34 cellular contexts compared by ENCODE assay signal in the genomic region with DNA sequence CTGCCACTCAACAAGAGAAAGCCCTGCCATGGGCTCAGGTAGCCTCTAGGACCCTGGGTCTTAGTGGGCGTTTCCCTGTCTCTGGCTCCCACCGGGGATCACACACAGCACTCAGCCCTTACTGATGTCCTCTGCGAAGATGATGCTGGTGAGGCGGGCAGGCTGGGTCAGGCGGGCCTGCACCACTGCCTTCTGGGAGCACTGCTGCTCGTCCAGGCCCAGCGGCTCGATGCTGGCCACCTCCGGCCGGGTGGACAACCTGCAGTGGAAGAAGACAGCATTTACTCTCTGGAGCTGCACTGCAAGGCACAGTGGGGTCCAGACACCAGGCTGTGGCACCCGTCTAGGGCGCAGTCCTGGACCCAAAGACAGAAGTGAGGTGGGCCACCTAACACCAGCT. TPM values are rescaled to one million over a fixed set of nuclear protein-coding genes. Genes with fewer than 3 reads are reported as not detected.
"Had no signal": no experiment of that assay in that cellular context is flagged by ENCODE, and none has a peak within 500 bp of the region (broad histone marks: within the 10 kb centered on the region; RNA-seq: fewer than 3 reads in every experiment).

No MANE protein-coding gene starts in this region.

- FAIRE-seq: endometrium, endothelial cell of umbilical vein had no signal

- H3K4me1 ChIP-seq: adrenal gland, body of pancreas, colonic mucosa, esophagus squamous epithelium, gastroesophageal sphincter, heart right ventricle had no signal

- H3K27me3 Mint-ChIP-seq: activated B cell treated with CpG ODN at 0.5 μM for 24 hours; activated CD8-positive, alpha-beta T cell treated with anti-CD3 and anti-CD28 coated beads for 36 hours; activated naive CD4-positive, alpha-beta T cell treated with anti-CD3 and anti-CD28 coated beads, Interleukin-2, amount 50 U/mL, for 24 hours; activated naive CD8-positive, alpha-beta T cell treated with anti-CD3 and anti-CD28 coated beads for 36 hours; activated naive CD8-positive, alpha-beta T cell treated with anti-CD3 and anti-CD28 coated beads, Interleukin-2, amount 50 U/mL, for 24 hours; activated T-helper 17 cell treated with anti-CD3 and anti-CD28 coated beads, Interleukin-2, amount 50 U/mL, for 72 hours had no signal

- H3K27ac Mint-ChIP-seq: activated B cell treated with CpG ODN at 0.5 μM for 24 hours; activated CD8-positive, alpha-beta T cell treated with anti-CD3 and anti-CD28 coated beads for 36 hours; activated naive CD4-positive, alpha-beta T cell treated with anti-CD3 and anti-CD28 coated beads for 36 hours; activated naive CD4-positive, alpha-beta T cell treated with anti-CD3 and anti-CD28 coated beads, Interleukin-2, amount 50 U/mL, for 24 hours; activated naive CD8-positive, alpha-beta T cell treated with anti-CD3 and anti-CD28 coated beads for 36 hours; activated naive CD8-positive, alpha-beta T cell treated with anti-CD3 and anti-CD28 coated beads, Interleukin-2, amount 50 U/mL, for 24 hours; activated T-helper 17 cell treated with anti-CD3 and anti-CD28 coated beads, Interleukin-2, amount 50 U/mL, for 72 hours; T-helper 1 cell treated with Interleukin-12 subunit alpha and Interleukin-12 subunit beta and Interleukin-4 antibody, amounts not matched to agents 30 μg/mL and 1 μg/mL, for 36 hours; T-helper 2 cell treated with Interferon-gamma antibody and Interleukin-4, amounts not matched to agents 5 μg/mL and 100 μg/mL, for 36 hours had no signal

- ATAC-seq: activated CD4-positive, CD25-positive, alpha-beta regulatory T cell treated with anti-CD3 and anti-CD28 coated beads, Interleukin-2, amount 50 U/mL, for 24 hours; activated CD8-positive, alpha-beta T cell treated with anti-CD3 and anti-CD28 coated beads for 36 hours; activated naive CD8-positive, alpha-beta T cell treated with anti-CD3 and anti-CD28 coated beads, Interleukin-2, amount 50 U/mL, for 24 hours; activated T-cell treated with anti-CD3 and anti-CD28 coated beads, Interleukin-2, amount 50 U/mL, for 4 hours; activated T-helper 17 cell treated with anti-CD3 and anti-CD28 coated beads, Interleukin-2, amount 50 U/mL, for 72 hours; body of pancreas; gastroesophageal sphincter; heart right ventricle had no signal

- H3K4me3 ChIP-seq: adrenal gland, body of pancreas, colonic mucosa, esophagus squamous epithelium, gastroesophageal sphincter, heart right ventricle had no signal

- H3K36me3 ChIP-seq: adrenal gland, colonic mucosa had no signal

- H3K4me3 Mint-ChIP-seq: activated B cell treated with CpG ODN at 0.5 μM for 24 hours; activated CD8-positive, alpha-beta T cell treated with anti-CD3 and anti-CD28 coated beads for 36 hours; activated naive CD4-positive, alpha-beta T cell treated with anti-CD3 and anti-CD28 coated beads for 36 hours; activated naive CD4-positive, alpha-beta T cell treated with anti-CD3 and anti-CD28 coated beads, Interleukin-2, amount 50 U/mL, for 24 hours; activated naive CD8-positive, alpha-beta T cell treated with anti-CD3 and anti-CD28 coated beads for 36 hours; activated naive CD8-positive, alpha-beta T cell treated with anti-CD3 and anti-CD28 coated beads, Interleukin-2, amount 50 U/mL, for 24 hours; activated T-cell treated with anti-CD3 and anti-CD28 coated beads, Interleukin-2, amount 50 U/mL, for 4 hours; activated T-helper 17 cell treated with anti-CD3 and anti-CD28 coated beads, Interleukin-2, amount 50 U/mL, for 72 hours; T-helper 1 cell treated with Interleukin-12 subunit alpha and Interleukin-12 subunit beta and Interleukin-4 antibody, amounts not matched to agents 30 μg/mL and 1 μg/mL, for 36 hours; T-helper 2 cell treated with Interferon-gamma antibody and Interleukin-4, amounts not matched to agents 5 μg/mL and 100 μg/mL, for 36 hours had no signal

- H3K27me3 ChIP-seq: adrenal gland, body of pancreas, colonic mucosa, esophagus squamous epithelium, gastroesophageal sphincter, heart right ventricle had no signal

- H3K9me3 ChIP-seq: adrenal gland, body of pancreas, colonic mucosa, esophagus squamous epithelium had no signal

- H3K27ac ChIP-seq: adrenal gland, body of pancreas, colonic mucosa, epithelial cell of prostate, esophagus squamous epithelium, gastroesophageal sphincter, heart right ventricle, WERI-Rb-1 had no signal

- DNase-seq: activated B cell treated with CpG ODN at 0.5 μM for 24 hours; activated CD4-positive, alpha-beta T cell treated with anti-CD3 and anti-CD28 coated beads for 48 hours; activated CD4-positive, alpha-beta T cell treated with anti-CD3 and anti-CD28 coated beads, Interleukin-2, amount 50 U/mL, for 1 hour; activated CD4-positive, alpha-beta T cell treated with anti-CD3 and anti-CD28 coated beads, Interleukin-2, amount 50 U/mL, for 48 hours; activated CD8-positive, alpha-beta memory T cell treated with anti-CD3 and anti-CD28 coated beads for 24 hours; activated CD8-positive, alpha-beta T cell treated with anti-CD3 and anti-CD28 coated beads for 36 hours; activated effector memory CD4-positive, alpha-beta T cell treated with Interleukin-2 at 50 U/mL for 16 hours; activated naive CD4-positive, alpha-beta T cell treated with anti-CD3 and anti-CD28 coated beads for 36 hours; activated naive CD8-positive, alpha-beta T cell treated with anti-CD3 and anti-CD28 coated beads for 36 hours; activated naive CD8-positive, alpha-beta T cell treated with anti-CD3 and anti-CD28 coated beads, Interleukin-2, amount 50 U/mL, for 24 hours; activated T-cell treated with anti-CD3 and anti-CD28 coated beads, Interleukin-2, amount 50 U/mL, for 4 hours; adrenal gland; amygdala; aorta; body of pancreas; caudate nucleus; cerebellar nuclear complex; colonic mucosa; effector CD8-positive, alpha-beta T cell; esophagus squamous epithelium; foreskin melanocyte; heart right ventricle; T1000; WERI-Rb-1 had no signal

- H3K9me3 Mint-ChIP-seq: activated B cell treated with CpG ODN at 0.5 μM for 24 hours; activated CD8-positive, alpha-beta T cell treated with anti-CD3 and anti-CD28 coated beads for 36 hours; activated naive CD4-positive, alpha-beta T cell treated with anti-CD3 and anti-CD28 coated beads for 36 hours; activated naive CD4-positive, alpha-beta T cell treated with anti-CD3 and anti-CD28 coated beads, Interleukin-2, amount 50 U/mL, for 24 hours; activated naive CD8-positive, alpha-beta T cell treated with anti-CD3 and anti-CD28 coated beads, Interleukin-2, amount 50 U/mL, for 24 hours; activated T-cell treated with anti-CD3 and anti-CD28 coated beads, Interleukin-2, amount 50 U/mL, for 4 hours; activated T-helper 17 cell treated with anti-CD3 and anti-CD28 coated beads, Interleukin-2, amount 50 U/mL, for 72 hours; T-helper 1 cell treated with Interleukin-12 subunit alpha and Interleukin-12 subunit beta and Interleukin-4 antibody, amounts not matched to agents 30 μg/mL and 1 μg/mL, for 36 hours; T-helper 2 cell treated with Interferon-gamma antibody and Interleukin-4, amounts not matched to agents 5 μg/mL and 100 μg/mL, for 36 hours had no signal

RNA-seq across cellular contexts. Expression of a gene that starts 20.5 kb away (rescaled TPM):
- total RNA-seq: fibroblast of villous mesenchyme had no signal
